8 cellular contexts compared by ENCODE assay signal in genomic region chr3:14177580-14178246, GRCh38. TPM values are rescaled to one million over a fixed set of nuclear protein-coding genes. Genes with fewer than 3 reads are reported as not detected.
DNase-seq lines count a peak whose midpoint lies in the region; ATAC-seq and TF ChIP-seq lines count a peak whose summit lies in the region.

No MANE protein-coding gene starts in this region.

- no peaks in the 10 kb centered on the region for H3K27me3 Mint-ChIP-seq in T-helper 2 cell treated with Interferon-gamma antibody and Interleukin-4, amounts not matched to agents 5 μg/mL and 100 μg/mL, for 36 hours (ENCODE audit: low read depth)
- no peaks in the 10 kb centered on the region for H3K27me3 Mint-ChIP-seq in activated B cell treated with CpG ODN at 0.5 μM for 24 hours

- POLR2A ChIA-PET in activated B cell treated with CpG ODN at 0.5 μM for 24 hours (lab: Charles Lee), result interaction anchor here (0.6 to 3.4 kb wide), 12 partner anchors 11 to 922 kb away, joined by 3 to 61 read pairs (median 4); partner anchors contain the start of genes CCDC174, CHCHD4, RBSN and SLC6A6

- intact Hi-C loops in activated B cell treated with CpG ODN at 0.5 μM for 24 hours (cut with micrococcal nuclease) (loop anchor here (1.0 to 10.0 kb wide), 11 partner anchors 33 to 1695 kb away; partner anchors contain the start of genes CCDC174, CHCHD4, MKRN2 and MRPS25), heart left ventricle (cut with DNase I) (loop anchor here in 8 of 10 donors (1.0 to 10.0 kb wide), 11 partner anchors 33 to 523 kb away; partner anchors contain the start of genes CHCHD4 (in 5 of the 8), TMEM43 (in 5 of the 8) and CCDC174 (in 3 of the 8))

- no peaks in the 10 kb centered on the region for H3K27me3 ChIP-seq in heart left ventricle

- CTCF ChIA-PET in activated B cell treated with CpG ODN at 0.5 μM for 24 hours (lab: Charles Lee), result interaction anchor here (1.1 to 1.6 kb wide), 3 partner anchors 34 to 281 kb away, joined by 3 to 5 read pairs (median 4); partner anchors contain the start of genes CHCHD4 and TMEM43

- H3K4me3 ChIP-seq in heart left ventricle, result peak overlapping the region; percentile 51 to 92 (median 76)

- TF ChIP-seq CTCF in activated B cell treated with CpG ODN at 0.5 μM for 24 hours (IDR thresholded peaks at IDR 0.05) (no peak), heart left ventricle (IDR thresholded peaks at IDR 0.05) (no peak)

- no peak for TF ChIP-seq POLR2A in heart left ventricle (IDR thresholded peaks at IDR 0.05)

- peaks cover 49% of the 10 kb centered on the region for H3K4me1 Mint-ChIP-seq in T-helper 2 cell treated with Interferon-gamma antibody and Interleukin-4, amounts not matched to agents 5 μg/mL and 100 μg/mL, for 36 hours (ENCODE audit: low read depth)
- H3K4me1 Mint-ChIP-seq in activated B cell treated with CpG ODN at 0.5 μM for 24 hours, result peaks cover 63% of the 10 kb centered on the region

- H3K4me3 Mint-ChIP-seq in T-helper 2 cell treated with Interferon-gamma antibody and Interleukin-4, amounts not matched to agents 5 μg/mL and 100 μg/mL, for 36 hours, result peak overlapping the region; percentile 95
- peak overlapping the region; percentile 97 for H3K4me3 Mint-ChIP-seq in activated B cell treated with CpG ODN at 0.5 μM for 24 hours

- H3K27ac ChIP-seq in heart left ventricle, result peak overlapping the region; percentile 56 to 98 (median 94)

- no peak for DNase-seq in T-helper 2 cell treated with Interferon-gamma antibody and Interleukin-4, amounts not matched to agents 5 μg/mL and 100 μg/mL, for 36 hours (ENCODE audit: low spot score)
- DNase-seq in T-helper 2 cell, result no peak
- no peak for DNase-seq in activated B cell treated with CpG ODN at 0.5 μM for 24 hours
- DNase-seq in heart left ventricle, result no peak
- peak; percentile 3 for DNase-seq in putamen (ENCODE audit: low spot score)
- DNase-seq in NCI-H748 treated with DMSO at 0.1 percent for 48 hours (lab: John Stamatoyannopoulos, UW), result no peak
- no peak for DNase-seq in NCI-H1417 treated with DMSO at 0.1 percent for 48 hours (lab: John Stamatoyannopoulos, UW)

- H3K36me3 Mint-ChIP-seq in T-helper 2 cell treated with Interferon-gamma antibody and Interleukin-4, amounts not matched to agents 5 μg/mL and 100 μg/mL, for 36 hours (ENCODE audit: low read depth), result peaks cover 22% of the 10 kb centered on the region
- peaks cover 33% of the 10 kb centered on the region for H3K36me3 Mint-ChIP-seq in activated B cell treated with CpG ODN at 0.5 μM for 24 hours (ENCODE audit: low read depth)

- H3K9me3 ChIP-seq in heart left ventricle, result no peaks in the 10 kb centered on the region

- H3K36me3 ChIP-seq in heart left ventricle, result peaks cover 0 to 23% (median 19%) of the 10 kb centered on the region in 9 donors

- H3K4me1 ChIP-seq in heart left ventricle, result peaks cover 0 to 47% (median 32%) of the 10 kb centered on the region in 12 donors

- ATAC-seq in HG03159 (IDR thresholded peaks at IDR 0.05; ENCODE audit: unreplicated experiment), result peak; percentile 0
- no peak for ATAC-seq in activated B cell treated with CpG ODN at 0.5 μM for 24 hours (ENCODE audit: low read depth)
- ATAC-seq in heart left ventricle, result peak in 3 of 4 donors; percentile 12 to 62 (median 40)

- peak overlapping the region; percentile 100 for H3K27ac Mint-ChIP-seq in T-helper 2 cell treated with Interferon-gamma antibody and Interleukin-4, amounts not matched to agents 5 μg/mL and 100 μg/mL, for 36 hours
- H3K27ac Mint-ChIP-seq in activated B cell treated with CpG ODN at 0.5 μM for 24 hours, result peak overlapping the region; percentile 98

- H3K9me3 Mint-ChIP-seq in T-helper 2 cell treated with Interferon-gamma antibody and Interleukin-4, amounts not matched to agents 5 μg/mL and 100 μg/mL, for 36 hours, result no peaks in the 10 kb centered on the region
- no peaks in the 10 kb centered on the region for H3K9me3 Mint-ChIP-seq in activated B cell treated with CpG ODN at 0.5 μM for 24 hours

- WGBS in heart left ventricle, 4 donors, result 6 to 7% (median 6%) methylated on average over 10 of the region's 10 CpGs

RNA-seq across cellular contexts. Expression of gene XPC, which starts 0.7 kb away (rescaled TPM):
- 35.4 and 35.6 TPM in 2 replicates for total RNA-seq in activated B cell treated with CpG ODN at 0.5 μM for 24 hours
- total RNA-seq in heart left ventricle, result 10 to 100 TPM in 5 of 9 donors, 1 to 10 TPM in 4; 7.0 to 20.0 (median 11.1) TPM
- polyA plus RNA-seq in heart left ventricle, result 1 to 10 TPM; 6.1 to 9.2 TPM

RNA-seq across cellular contexts. Expression of gene LSM3, which starts 0.9 kb away (rescaled TPM):
- 12.9 and 14.2 TPM in 2 replicates for total RNA-seq in activated B cell treated with CpG ODN at 0.5 μM for 24 hours
- 10 to 100 TPM; 11.6 to 15.9 (median 13.7) TPM for total RNA-seq in heart left ventricle
- polyA plus RNA-seq in heart left ventricle, result 10 to 100 TPM; 11.7 to 14.0 TPM

RNA-seq across cellular contexts. Expression of gene TMEM43, which starts 52.9 kb away (rescaled TPM):
- total RNA-seq in activated B cell treated with CpG ODN at 0.5 μM for 24 hours (30.7 and 32.3 TPM in 2 replicates), heart left ventricle (10 to 100 TPM; 30.5 to 98.6 (median 46.0) TPM)
- 100 to 1,000 TPM in 1 of 2 donors, 10 to 100 TPM in 1; 26.1 to 150 TPM for polyA plus RNA-seq in heart left ventricle

RNA-seq across cellular contexts. Expression of gene CHCHD4, which starts 53.0 kb away (rescaled TPM):
- total RNA-seq in activated B cell treated with CpG ODN at 0.5 μM for 24 hours (9.2 and 9.8 TPM in 2 replicates), heart left ventricle (10 to 100 TPM; 14.8 to 31.1 (median 25.9) TPM)
- polyA plus RNA-seq in heart left ventricle, result 10 to 100 TPM; 19.0 to 31.3 TPM
